In genomic region chr17:65556910-65557348, GRCh38 we compare ENCODE assay signal across 11 cellular contexts. TPM values are rescaled to one million over a fixed set of nuclear protein-coding genes. Genes with fewer than 3 reads are reported as not detected.
DNase-seq lines count a peak whose midpoint lies in the region; ATAC-seq and TF ChIP-seq lines count a peak whose summit lies in the region.
"Had no signal": no experiment of that assay in that cellular context is flagged by ENCODE, and none has a peak within 500 bp of the region (broad histone marks: within the 10 kb centered on the region; RNA-seq: fewer than 3 reads in every experiment).

No MANE protein-coding gene starts in this region.

- H3K36me3 Mint-ChIP-seq in GM23338 (ENCODE audit: low read depth): peaks cover 10% of the 10 kb centered on the region

- H4K20me1 ChIP-seq in GM23338 (replicated peaks; ENCODE audit: insufficient read depth): peaks cover 41% of the 10 kb centered on the region

- peaks cover 23% of the 10 kb centered on the region for H3K4me1 ChIP-seq in GM23338 (ENCODE audit: insufficient read depth)
- peaks cover 0 to 32% (median 21%) of the 10 kb centered on the region in 5 donors for H3K4me1 ChIP-seq in subcutaneous abdominal adipose tissue (ENCODE audit: control insufficient read depth in 5 of 5, insufficient read depth in 5 of 5, low read length in 5 of 5)
- H3K4me1 ChIP-seq: foreskin keratinocyte had no signal

- peak overlapping the region in 1 of 5 donors; percentile 59 for H3K9ac ChIP-seq in subcutaneous abdominal adipose tissue (ENCODE audit: low read length in 5 of 5)

- peaks cover 5% of the 10 kb centered on the region for H3K27me3 Mint-ChIP-seq in GM23338 (ENCODE audit: insufficient read depth, low read depth, poor library complexity)

- H3K79me2 ChIP-seq in GM23338 (replicated peaks; ENCODE audit: insufficient read depth): no peaks in the 10 kb centered on the region; the same call in none of the 2 replicates

- no peak overlapping the region; the same call in 1 of the 2 replicates for H3K4me2 ChIP-seq in GM23338

- H3K27me3 ChIP-seq in GM23338 (ENCODE audit: insufficient read depth) (peaks cover 5% of the 10 kb centered on the region), subcutaneous abdominal adipose tissue (ENCODE audit: control insufficient read depth in 5 of 5, insufficient read depth in 4 of 5, low read length in 5 of 5) (no peaks in the 10 kb centered on the region)
- H3K27me3 ChIP-seq: MG63 had no signal

- H3K9me2 ChIP-seq in GM23338 (ENCODE audit: insufficient read depth): no peaks in the 10 kb centered on the region

- H3K4me3 ChIP-seq in GM23338 (peak overlapping the region; percentile 98), subcutaneous abdominal adipose tissue (ENCODE audit: low read depth in 1 of 5, low read length in 5 of 5) (peak overlapping the region; percentile 1 to 41 (median 22))
- H3K4me3 ChIP-seq: MG63 had no signal

- no peak for ATAC-seq in GM23338
- no peak for ATAC-seq in HG02642 (IDR thresholded peaks at IDR 0.05; ENCODE audit: poor library complexity, unreplicated experiment)
- no peak for ATAC-seq in HG02973 (IDR thresholded peaks at IDR 0.05; ENCODE audit: unreplicated experiment)
- ATAC-seq in HG03442 (IDR thresholded peaks at IDR 0.05; ENCODE audit: unreplicated experiment): no peak

- H3K27ac ChIP-seq in GM23338 (ENCODE audit: low read depth) (no peak overlapping the region), angular gyrus (ENCODE audit: low read depth, low read length) (peak overlapping the region; percentile 29), subcutaneous abdominal adipose tissue (ENCODE audit: low read depth, low read length) (peak overlapping the region; percentile 30)
- H3K27ac ChIP-seq: foreskin keratinocyte had no signal

- TF ChIP-seq CTCF in GM23338 (conservative IDR thresholded peaks at IDR 0.05; ENCODE audit: low read depth in 2 of 2): no peak

- H3K4me3 Mint-ChIP-seq in GM23338: no peak overlapping the region
- H3K4me3 Mint-ChIP-seq: T-helper 1 cell treated with Interleukin-12 subunit alpha and Interleukin-12 subunit beta and Interleukin-4 antibody, amounts not matched to agents 30 μg/mL and 1 μg/mL, for 36 hours had no signal

- peaks cover 10% of the 10 kb centered on the region for H3K4me1 Mint-ChIP-seq in GM23338

- H3K9me3 Mint-ChIP-seq in GM23338: no peaks in the 10 kb centered on the region
- H3K9me3 Mint-ChIP-seq: T-helper 1 cell treated with Interleukin-12 subunit alpha and Interleukin-12 subunit beta and Interleukin-4 antibody, amounts not matched to agents 30 μg/mL and 1 μg/mL, for 36 hours had no signal

- H3K36me3 ChIP-seq in GM23338 (ENCODE audit: insufficient read depth) (peaks cover 13% of the 10 kb centered on the region; the same call in 1 of the 2 replicates), subcutaneous abdominal adipose tissue (ENCODE audit: control insufficient read depth in 5 of 5, insufficient read depth in 5 of 5, low read length in 5 of 5) (peaks cover 0 to 5% (median 0%) of the 10 kb centered on the region in 5 donors)

- no peak overlapping the region for H2AFZ ChIP-seq in GM23338

- no peak overlapping the region for H3K27ac Mint-ChIP-seq in GM23338
- H3K27ac Mint-ChIP-seq: T-helper 1 cell treated with Interleukin-12 subunit alpha and Interleukin-12 subunit beta and Interleukin-4 antibody, amounts not matched to agents 30 μg/mL and 1 μg/mL, for 36 hours had no signal

- H3K9me3 ChIP-seq in subcutaneous abdominal adipose tissue (ENCODE audit: control insufficient read depth in 5 of 5, low read length in 5 of 5): no peaks in the 10 kb centered on the region
- H3K9me3 ChIP-seq: MG63 had no signal

- DNase-seq in GM23338 (ENCODE audit: low spot score): no peak
- DNase-seq in iris pigment epithelial cell (ENCODE audit: low read depth): peak; percentile 15
- DNase-seq in Kasumi-1 (lab: John Stamatoyannopoulos, UW): no peak
- DNase-seq: foreskin keratinocyte had no signal

- peaks cover 3% of the 10 kb centered on the region; the same call in 1 of the 2 replicates for H3F3A ChIP-seq in GM23338 (replicated peaks; ENCODE audit: low read depth)

TF ChIP-seq in GM23338, 12 proteins besides CTCF, POLR2A, EP300 and RAD21 (continues in another document):
- TF ChIP-seq EZH2 (IDR thresholded peaks at IDR 0.05; ENCODE audit: low read depth, unreplicated experiment) (no peak), EZH2phosphoT487 (IDR thresholded peaks at IDR 0.05; ENCODE audit: unreplicated experiment) (no peak), ZNF331 (CRISPR knock-in tag; IDR thresholded peaks at IDR 0.05; ENCODE audit: low read depth) (no peak), JUNB (IDR thresholded peaks at IDR 0.05; ENCODE audit: unreplicated experiment) (no peak), STAT1 (IDR thresholded peaks at IDR 0.05; ENCODE audit: unreplicated experiment) (no peak), REST (IDR thresholded peaks at IDR 0.05; ENCODE audit: unreplicated experiment) (no peak), CREB1 (CRISPR knock-in tag; IDR thresholded peaks at IDR 0.05; ENCODE audit: low read depth) (no peak), ETS1 (IDR thresholded peaks at IDR 0.05) (no peak), NANOG (IDR thresholded peaks at IDR 0.05; ENCODE audit: borderline replicate concordance) (no peak), POLR2AphosphoS5 (IDR thresholded peaks at IDR 0.05; ENCODE audit: low read depth) (no peak)

RNA-seq across cellular contexts. Expression of gene AXIN2, which starts 4.5 kb away (rescaled TPM):
- total RNA-seq in GM23338 (2014; rRNA removed; shearing (Covaris generic)): 28.2 and 32.7 TPM in 2 replicates
- 8.0 and 9.4 TPM in 2 replicates for polyA plus RNA-seq in GM23338 (2016; fragmentation: Nextera tagmentation; extraction: Ambion mirVana)
